Comparison of ENCODE assay signal across 9 cellular contexts in the genomic region with DNA sequence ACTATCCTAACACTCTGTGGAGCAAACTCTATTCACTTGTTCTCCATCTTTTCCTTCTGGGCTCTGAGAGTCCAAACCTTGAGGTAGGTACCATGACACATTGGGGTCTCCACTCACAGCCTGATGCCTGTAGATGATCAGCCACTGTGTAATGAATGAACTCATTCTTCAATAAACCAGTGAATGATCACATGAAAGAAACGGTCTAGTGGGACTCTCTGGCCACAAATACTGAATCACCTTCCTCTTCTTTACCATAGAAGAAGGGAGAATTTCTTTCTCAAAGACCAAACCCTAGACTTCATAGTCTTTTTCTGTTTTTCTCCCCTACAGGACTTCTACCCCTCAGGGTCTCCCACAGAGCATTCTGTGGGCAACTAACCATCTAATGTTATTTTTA. TPM values are rescaled to one million over a fixed set of nuclear protein-coding genes. Genes with fewer than 3 reads are reported as not detected.
DNase-seq lines count a peak whose midpoint lies in the region; ATAC-seq and TF ChIP-seq lines count a peak whose summit lies in the region.
"Had no signal": no experiment of that assay in that cellular context is flagged by ENCODE, and none has a peak within 500 bp of the region (broad histone marks: within the 10 kb centered on the region; RNA-seq: fewer than 3 reads in every experiment).

No MANE protein-coding gene starts in this region.

- peak; percentile 20 for ATAC-seq in GM18499 (IDR thresholded peaks at IDR 0.05; ENCODE audit: insufficient read depth, unreplicated experiment)
- peak; percentile 25 for ATAC-seq in GM21528 (IDR thresholded peaks at IDR 0.05; ENCODE audit: low FRiP score, unreplicated experiment)
- peak; percentile 19 for ATAC-seq in HG03521 (IDR thresholded peaks at IDR 0.05; ENCODE audit: unreplicated experiment)
- ATAC-seq in Right ventricle myocardium inferior: no peak
- no peak for ATAC-seq in naive thymus-derived CD4-positive, alpha-beta T cell
- ATAC-seq in lower lobe of right lung: no peak

- H3K36me3 Mint-ChIP-seq in chondrocyte (ENCODE audit: low read depth): peaks cover 17% of the 10 kb centered on the region
- H3K36me3 Mint-ChIP-seq in naive thymus-derived CD4-positive, alpha-beta T cell: peaks cover 3 to 11% (median 5%) of the 10 kb centered on the region in 5 donors

- peak overlapping the region; percentile 77 for H3K27ac Mint-ChIP-seq in chondrocyte (ENCODE audit: unreplicated experiment)
- H3K27ac Mint-ChIP-seq in naive thymus-derived CD4-positive, alpha-beta T cell: no peak overlapping the region

- H3K4me1 ChIP-seq in naive thymus-derived CD4-positive, alpha-beta T cell (ENCODE audit: control insufficient read depth in 2 of 2, insufficient read depth in 2 of 2, low read length in 2 of 2): no peaks in the 10 kb centered on the region
- peaks cover 12% of the 10 kb centered on the region for H3K4me1 ChIP-seq in lower lobe of right lung

- TF ChIP-seq CTCF in chondrocyte (IDR thresholded peaks at IDR 0.05) (no peak), lower lobe of right lung (IDR thresholded peaks at IDR 0.05) (no peak)

- H3K27me3 ChIP-seq in naive thymus-derived CD4-positive, alpha-beta T cell (ENCODE audit: control insufficient read depth in 2 of 2, insufficient read depth in 2 of 2, low read length in 2 of 2): no peaks in the 10 kb centered on the region
- H3K27me3 ChIP-seq in lower lobe of right lung (ENCODE audit: low read depth): no peaks in the 10 kb centered on the region

- H3K4me1 Mint-ChIP-seq in chondrocyte (ENCODE audit: low read depth): peaks cover 3% of the 10 kb centered on the region
- H3K4me1 Mint-ChIP-seq in naive thymus-derived CD4-positive, alpha-beta T cell: peaks cover 0 to 8% (median 0%) of the 10 kb centered on the region in 7 donors

- H3K9me3 ChIP-seq in naive thymus-derived CD4-positive, alpha-beta T cell (ENCODE audit: control insufficient read depth in 2 of 3, low read length in 3 of 3): peaks cover 0 to 17% (median 0%) of the 10 kb centered on the region in 3 experiments
- H3K9me3 ChIP-seq in lower lobe of right lung: peaks cover 17% of the 10 kb centered on the region

- no peak overlapping the region for H3K27ac ChIP-seq in naive thymus-derived CD4-positive, alpha-beta T cell (ENCODE audit: low read depth, low read length)
- no peak overlapping the region for H3K27ac ChIP-seq in lower lobe of right lung

- DNase-seq in chondrocyte (ENCODE audit: low spot score) (no peak), iPS-NIHi7 (ENCODE audit: extremely low spot score) (no peak), Right ventricle myocardium inferior (ENCODE audit: missing footprints) (no peak), lower lobe of right lung (no peak)
- DNase-seq in naive thymus-derived CD4-positive, alpha-beta T cell: no peak
- DNase-seq: trophoblast cell had no signal

- H3K9me3 Mint-ChIP-seq in chondrocyte (ENCODE audit: low read depth): peaks cover 37% of the 10 kb centered on the region
- H3K9me3 Mint-ChIP-seq in naive thymus-derived CD4-positive, alpha-beta T cell: peaks cover 4 to 33% (median 15%) of the 10 kb centered on the region in 11 donors

- H3K4me3 Mint-ChIP-seq in chondrocyte (ENCODE audit: unreplicated experiment): no peak overlapping the region
- no peak overlapping the region for H3K4me3 Mint-ChIP-seq in naive thymus-derived CD4-positive, alpha-beta T cell

- CTCF ChIA-PET in naive thymus-derived CD4-positive, alpha-beta T cell (lab: Charles Lee): interaction anchor here (0.6 to 1.9 kb wide), 2 partner anchors 10 to 61 kb away, joined by 5 to 8 read pairs; no protein-coding TSS in a partner anchor

- H3K27me3 Mint-ChIP-seq in chondrocyte (ENCODE audit: low read depth): no peaks in the 10 kb centered on the region
- no peaks in the 10 kb centered on the region for H3K27me3 Mint-ChIP-seq in naive thymus-derived CD4-positive, alpha-beta T cell

- POLR2A ChIA-PET in naive thymus-derived CD4-positive, alpha-beta T cell (lab: Charles Lee): no interaction called here

- intact Hi-C loops in Right ventricle myocardium inferior (cut with DNase I): no loop called here
- intact Hi-C loops in naive thymus-derived CD4-positive, alpha-beta T cell (cut with micrococcal nuclease): no loop called here
- intact Hi-C loops in lower lobe of right lung (cut with DNase I): no loop called here

- H3K36me3 ChIP-seq in naive thymus-derived CD4-positive, alpha-beta T cell (ENCODE audit: control insufficient read depth in 2 of 3, insufficient read depth in 3 of 3, low read length in 3 of 3): no peaks in the 10 kb centered on the region
- H3K36me3 ChIP-seq in lower lobe of right lung: no peaks in the 10 kb centered on the region

- no peak overlapping the region for H3K4me3 ChIP-seq in naive thymus-derived CD4-positive, alpha-beta T cell (ENCODE audit: low read length)
- H3K4me3 ChIP-seq in lower lobe of right lung: no peak overlapping the region

RNA-seq across cellular contexts. Expression of a gene that starts 20.5 kb away (rescaled TPM):
- 50.0 to 58.5 TPM (median 50.5 TPM) in 3 replicates for total RNA-seq in chondrocyte
- total RNA-seq in Right ventricle myocardium inferior: 69.9 TPM
- 10 to 100 TPM; 43.6 to 85.0 (median 67.7) TPM for total RNA-seq in naive thymus-derived CD4-positive, alpha-beta T cell
- 10 to 100 TPM; 19.4 to 21.9 TPM for polyA plus RNA-seq in naive thymus-derived CD4-positive, alpha-beta T cell
- total RNA-seq in lower lobe of right lung: 202 TPM

Comparison
In these comparisons a context has a peak if more than half of its experiments do, and no peak if none do; other contexts are left out.
1. ATAC-seq: peak in GM18499 (single experiment), GM21528 (single experiment) and HG03521 (single experiment); none in Right ventricle myocardium inferior (single experiment), naive thymus-derived CD4-positive, alpha-beta T cell (single experiment) and lower lobe of right lung (0 of 2).